17 cellular contexts compared by ENCODE assay signal in the genomic region with DNA sequence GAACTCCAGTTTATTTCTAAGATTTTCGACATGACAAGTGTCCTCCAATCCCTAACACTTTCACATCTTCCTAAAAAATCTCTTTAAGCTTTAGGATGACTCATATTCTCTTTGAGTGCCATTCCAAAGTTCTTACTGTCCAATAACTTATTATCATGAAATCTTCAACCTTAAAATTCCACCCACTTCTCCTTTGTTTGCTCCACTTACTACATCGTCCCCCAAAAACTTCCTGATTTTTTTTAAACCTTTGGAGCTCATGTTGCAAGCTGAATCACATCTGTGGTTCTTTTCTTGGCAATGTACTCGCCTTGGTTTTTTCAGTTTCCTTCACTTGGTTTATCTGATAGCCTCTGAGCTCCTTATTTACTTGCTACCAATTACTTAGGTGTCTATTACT. TPM values are rescaled to one million over a fixed set of nuclear protein-coding genes. Genes with fewer than 3 reads are reported as not detected.
DNase-seq lines count a peak whose midpoint lies in the region; ATAC-seq and TF ChIP-seq lines count a peak whose summit lies in the region.
"Had no signal": no experiment of that assay in that cellular context is flagged by ENCODE, and none has a peak within 500 bp of the region (broad histone marks: within the 10 kb centered on the region; RNA-seq: fewer than 3 reads in every experiment).

No MANE protein-coding gene starts in this region.

- DNase-seq in Caki2 (ENCODE audit: low read depth) = peak; percentile 43
- DNase-seq in MV-4-11 (lab: John Stamatoyannopoulos, UW) = peak; percentile 31
- peak; percentile 68 for DNase-seq in choroid plexus epithelial cell (ENCODE audit: low read depth)
- DNase-seq in activated naive CD4-positive, alpha-beta T cell treated with anti-CD3 and anti-CD28 coated beads, Interleukin-2, amount 50 U/mL, for 16 hours = no peak
- no peak for DNase-seq in SKM-1 treated with dmso at 0.1 percent for 144 hours (lab: John Stamatoyannopoulos, UW; ENCODE audit: unreplicated experiment)
- DNase-seq in NAMALWA (ENCODE audit: low spot score) = no peak
- DNase-seq: CD8-positive, alpha-beta memory T cell; endodermal cell; midbrain; NCI-H1105 treated with DMSO at 0.1 percent for 48 hours; NCI-H526; SHP77 treated with DMSO at 0.1 percent for 48 hours; stimulated activated naive CD8-positive, alpha-beta T cell treated with anti-CD3 and anti-CD28 coated beads, Interleukin-15, amount 100 ng/mL, for 72 hours; WERI-Rb-1 had no signal

- H3K4me3 Mint-ChIP-seq in nephron = no peak overlapping the region
- H3K4me3 Mint-ChIP-seq: CD8-positive, alpha-beta memory T cell; endodermal cell; stimulated activated naive CD8-positive, alpha-beta T cell treated with anti-CD3 and anti-CD28 coated beads, Interleukin-15, amount 100 ng/mL, for 72 hours had no signal

- TF ChIP-seq CTCF in choroid plexus epithelial cell (conservative IDR thresholded peaks at IDR 0.05; ENCODE audit: low read depth, low read length) = no peak
- TF ChIP-seq CTCF in nephron (IDR thresholded peaks at IDR 0.05; ENCODE audit: unreplicated experiment in 3 of 3) = no peak

- no peak overlapping the region for H3K4me3 ChIP-seq in choroid plexus epithelial cell (ENCODE audit: low read depth, low read length)
- H3K4me3 ChIP-seq: prostate gland had no signal

- in situ Hi-C loops in Caki2 (cut with HindIII; ENCODE audit: low pct_unique_long_range_greater_than_20kb, low sequenced_read_pairs) = no loop called here

- peaks cover 8% of the 10 kb centered on the region for H3K4me1 Mint-ChIP-seq in nephron
- H3K4me1 Mint-ChIP-seq: CD8-positive, alpha-beta memory T cell; stimulated activated naive CD8-positive, alpha-beta T cell treated with anti-CD3 and anti-CD28 coated beads, Interleukin-15, amount 100 ng/mL, for 72 hours had no signal

- H3K36me3 Mint-ChIP-seq in nephron (ENCODE audit: low read depth) = no peaks in the 10 kb centered on the region

- ATAC-seq in activated CD4-positive, CD25-positive, alpha-beta regulatory T cell treated with anti-CD3 and anti-CD28 coated beads, Interleukin-2, amount 50 U/mL, for 24 hours = no peak
- ATAC-seq: stimulated activated naive CD8-positive, alpha-beta T cell treated with anti-CD3 and anti-CD28 coated beads, Interleukin-15, amount 100 ng/mL, for 72 hours had no signal

- H3K27ac Mint-ChIP-seq in nephron = peak overlapping the region in 2 of 3 experiments; percentile 5 to 39
- H3K27ac Mint-ChIP-seq: endodermal cell; stimulated activated naive CD8-positive, alpha-beta T cell treated with anti-CD3 and anti-CD28 coated beads, Interleukin-15, amount 100 ng/mL, for 72 hours had no signal

- H3K9me3 Mint-ChIP-seq in nephron = no peaks in the 10 kb centered on the region
- H3K9me3 Mint-ChIP-seq: endodermal cell; stimulated activated naive CD8-positive, alpha-beta T cell treated with anti-CD3 and anti-CD28 coated beads, Interleukin-15, amount 100 ng/mL, for 72 hours had no signal

- H3K27me3 Mint-ChIP-seq in nephron (ENCODE audit: low read depth) = peaks cover 4% of the 10 kb centered on the region

RNA-seq across cellular contexts. Expression of gene JCAD, which starts 39.2 kb away (rescaled TPM):
- total RNA-seq in Caki2 (2014; rRNA removed; shearing (Covaris generic); ENCODE audit: low replicate concordance) = 20.9 and 23.5 TPM in 2 replicates

Comparison
In these comparisons a context has a peak if more than half of its experiments do, and no peak if none do; other contexts are left out.
1. DNase-seq: peak in Caki2 (single experiment), MV-4-11 (single experiment) and choroid plexus epithelial cell (single experiment); none in activated naive CD4-positive, alpha-beta T cell treated with anti-CD3 and anti-CD28 coated beads, Interleukin-2, amount 50 U/mL, for 16 hours (single experiment), SKM-1 treated with dmso at 0.1 percent for 144 hours (single experiment) and NAMALWA (single experiment).